Comparison of ENCODE assay signal across 9 cellular contexts in the genomic region with DNA sequence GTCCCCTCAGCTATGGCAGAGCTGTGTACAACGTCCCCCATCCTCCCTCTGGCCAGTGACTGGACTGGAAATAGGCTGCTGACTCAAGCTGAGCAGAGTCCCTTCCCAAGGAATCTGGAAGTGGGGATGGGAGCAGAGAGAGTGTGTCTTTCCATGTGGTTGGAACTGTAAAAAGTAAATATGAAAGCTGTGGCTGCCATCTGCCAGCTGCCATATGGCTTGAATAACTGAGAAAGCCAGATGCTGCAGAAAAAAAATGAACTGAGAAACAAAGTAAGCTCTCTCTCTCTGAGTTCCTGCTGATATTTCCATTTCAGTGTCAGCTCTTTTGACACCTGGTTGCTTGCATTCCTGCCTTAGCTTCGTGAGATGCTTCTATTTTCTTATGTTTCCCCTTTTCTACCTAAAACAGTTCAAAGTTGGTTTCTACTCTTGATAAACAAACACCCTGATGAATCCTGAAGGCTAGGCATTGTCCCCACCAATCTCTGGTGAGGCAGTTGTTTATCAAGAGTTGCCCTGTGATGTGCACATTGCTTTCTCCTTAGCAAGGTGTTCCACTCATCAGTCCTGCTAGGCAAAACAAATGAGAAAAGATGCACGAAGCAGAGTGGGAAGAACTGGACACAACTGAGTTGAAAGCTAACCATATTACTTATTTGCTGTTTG. TPM values are rescaled to one million over a fixed set of nuclear protein-coding genes. Genes with fewer than 3 reads are reported as not detected.
DNase-seq lines count a peak whose midpoint lies in the region; ATAC-seq and TF ChIP-seq lines count a peak whose summit lies in the region.
"Had no signal": no experiment of that assay in that cellular context is flagged by ENCODE, and none has a peak within 500 bp of the region (broad histone marks: within the 10 kb centered on the region; RNA-seq: fewer than 3 reads in every experiment).

No MANE protein-coding gene starts in this region.

- H3K36me3 ChIP-seq in stomach, result no peaks in the 10 kb centered on the region

- H3K9me3 ChIP-seq in AG04450 (ENCODE audit: control insufficient read depth, insufficient read depth, low read length), result no peaks in the 10 kb centered on the region
- H3K9me3 ChIP-seq in stomach, result no peaks in the 10 kb centered on the region

- no peaks in the 10 kb centered on the region for H3K9me3 Mint-ChIP-seq in activated CD4-positive, alpha-beta T cell treated with anti-CD3 and anti-CD28 coated beads, Interleukin-2, amount 10 ng/mL, durations not matched to agents 24 days and 14 days

- intact Hi-C loops in activated CD4-positive, alpha-beta T cell treated with anti-CD3 and anti-CD28 coated beads, Interleukin-2, amount 10 ng/mL, durations not matched to agents 24 days and 14 days (cut with micrococcal nuclease), result no loop called here
- intact Hi-C loops in stomach (cut with DNase I; ENCODE audit: low total_unique reads), result no loop called here

- H3K4me3 ChIP-seq in AG04450 (ENCODE audit: low read depth, low read length) (no peak overlapping the region), stomach (no peak overlapping the region)
- H3K4me3 ChIP-seq: lung had no signal

- H3K36me3 Mint-ChIP-seq in activated CD4-positive, alpha-beta T cell treated with anti-CD3 and anti-CD28 coated beads, Interleukin-2, amount 10 ng/mL, durations not matched to agents 24 days and 14 days (ENCODE audit: low read depth), result no peaks in the 10 kb centered on the region

- H3K27me3 ChIP-seq in AG04450 (ENCODE audit: control insufficient read depth, insufficient read depth, low read length) (no peaks in the 10 kb centered on the region), stomach (no peaks in the 10 kb centered on the region)

- H3K27ac ChIP-seq in AG04450 (ENCODE audit: low read depth, low read length), result peak overlapping the region; percentile 49
- H3K27ac ChIP-seq in stomach, result no peak overlapping the region

- no peaks in the 10 kb centered on the region for H3K4me1 Mint-ChIP-seq in activated CD4-positive, alpha-beta T cell treated with anti-CD3 and anti-CD28 coated beads, Interleukin-2, amount 10 ng/mL, durations not matched to agents 24 days and 14 days

- no peak for TF ChIP-seq POLR2A in stomach (IDR thresholded peaks at IDR 0.05)

- DNase-seq in AG04450 (ENCODE audit: low read depth, low spot score), result peak; percentile 30
- peak; percentile 80 for DNase-seq in RPMI8226
- DNase-seq in NCI-H2081 treated with DMSO at 0.1 percent for 48 hours (lab: John Stamatoyannopoulos, UW), result no peak
- no peak for DNase-seq in activated CD4-positive, alpha-beta T cell treated with anti-CD3 and anti-CD28 coated beads, Interleukin-2, amount 10 ng/mL, durations not matched to agents 24 days and 14 days
- DNase-seq in stomach, result no peak
- no peak for DNase-seq in NCI-H1417 treated with DMSO at 0.1 percent for 48 hours (lab: John Stamatoyannopoulos, UW)

- WGBS in stomach, 5 donors, result 52 to 66% (median 62%) methylated on average over 3 of the region's 3 CpGs

- H3K27me3 Mint-ChIP-seq in activated CD4-positive, alpha-beta T cell treated with anti-CD3 and anti-CD28 coated beads, Interleukin-2, amount 10 ng/mL, durations not matched to agents 24 days and 14 days, result no peaks in the 10 kb centered on the region

- CTCF ChIA-PET in AG04450 (lab: Charles Lee), result interaction anchor here (7.1 kb wide), 1 partner anchor 24 kb away, joined by 48 read pairs; no protein-coding TSS in a partner anchor

- H3K27ac Mint-ChIP-seq in activated CD4-positive, alpha-beta T cell treated with anti-CD3 and anti-CD28 coated beads, Interleukin-2, amount 10 ng/mL, durations not matched to agents 24 days and 14 days, result no peak overlapping the region

- no peak for TF ChIP-seq CTCF in AG04450 (IDR thresholded peaks at IDR 0.05; ENCODE audit: low read depth, low read length)
- no peak for TF ChIP-seq CTCF in stomach (IDR thresholded peaks at IDR 0.05)

- TF ChIP-seq EP300 in stomach (IDR thresholded peaks at IDR 0.05), result no peak

- peaks cover 0 to 4% (median 0%) of the 10 kb centered on the region in 4 donors for H3K4me1 ChIP-seq in stomach

- H3K4me3 Mint-ChIP-seq in activated CD4-positive, alpha-beta T cell treated with anti-CD3 and anti-CD28 coated beads, Interleukin-2, amount 10 ng/mL, durations not matched to agents 24 days and 14 days, result no peak overlapping the region

- POLR2A ChIA-PET in AG04450 (lab: Yijun Ruan, JAX), result interaction anchor here (1.0 to 1.5 kb wide), 3 partner anchors 9 to 517 kb away, joined by 4 to 16 read pairs (median 4); a partner anchor contains a TSS

- ATAC-seq in GM19328 (IDR thresholded peaks at IDR 0.05; ENCODE audit: unreplicated experiment) (peak; percentile 58), HG02938 (IDR thresholded peaks at IDR 0.05; ENCODE audit: unreplicated experiment) (peak; percentile 76)

RNA-seq across cellular contexts. Expression of a gene that starts 16.8 kb away (rescaled TPM):
- polyA plus RNA-seq in AG04450 (2011; rRNA removed), result 36.1 and 44.9 TPM in 2 replicates
- polyA minus RNA-seq in AG04450 (2011; rRNA and poly(A)+ RNA removed), result 32.4 and 35.8 TPM in 2 replicates
- 100 and 107 TPM in 2 replicates for total RNA-seq in activated CD4-positive, alpha-beta T cell treated with anti-CD3 and anti-CD28 coated beads, Interleukin-2, amount 10 ng/mL, durations not matched to agents 24 days and 14 days
- total RNA-seq in stomach, result 10 to 100 TPM; 10.3 to 78.2 (median 37.1) TPM
- polyA plus RNA-seq in stomach, result 10 to 100 TPM; 10.2 to 27.3 (median 17.5) TPM

Comparison
In these comparisons a context has a peak if more than half of its experiments do, and no peak if none do; other contexts are left out.
1. DNase-seq: peak in AG04450 (single experiment) and RPMI8226 (single experiment); none in NCI-H2081 treated with DMSO at 0.1 percent for 48 hours (single experiment), activated CD4-positive, alpha-beta T cell treated with anti-CD3 and anti-CD28 coated beads, Interleukin-2, amount 10 ng/mL, durations not matched to agents 24 days and 14 days (single experiment), stomach (single experiment) and NCI-H1417 treated with DMSO at 0.1 percent for 48 hours (single experiment).